ENCODE assay signal across 2 cellular contexts in the genomic region with DNA sequence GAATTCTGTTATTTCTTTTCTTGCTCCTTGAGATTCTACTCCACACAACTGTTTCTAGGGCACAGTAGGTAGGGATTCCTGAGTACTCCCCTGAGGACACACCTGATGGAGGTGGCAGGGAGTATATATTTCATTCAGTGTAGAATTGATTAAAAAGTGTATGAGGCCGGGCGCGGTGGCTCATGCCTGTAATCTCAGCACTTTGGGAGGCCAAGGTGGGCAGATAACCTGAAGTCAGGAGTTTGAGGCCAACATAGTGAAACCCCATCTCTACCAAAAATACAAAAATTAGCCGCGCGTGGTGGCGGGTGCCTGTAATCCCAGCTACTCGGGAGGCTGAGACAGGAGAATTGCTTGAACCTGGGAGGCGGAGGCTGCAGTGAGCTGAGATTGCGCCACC. TPM values are rescaled to one million over a fixed set of nuclear protein-coding genes. Genes with fewer than 3 reads are reported as not detected.
"Had no signal": no experiment of that assay in that cellular context is flagged by ENCODE, and none has a peak within 500 bp of the region (broad histone marks: within the 10 kb centered on the region; RNA-seq: fewer than 3 reads in every experiment).

No MANE protein-coding gene starts in this region.

RNA-seq across cellular contexts. Expression of a gene that starts 21.3 kb away (rescaled TPM):
- total RNA-seq: ascending aorta, NCI-H460 had no signal
